ENCODE assay signal across 17 cellular contexts in the genomic region with DNA sequence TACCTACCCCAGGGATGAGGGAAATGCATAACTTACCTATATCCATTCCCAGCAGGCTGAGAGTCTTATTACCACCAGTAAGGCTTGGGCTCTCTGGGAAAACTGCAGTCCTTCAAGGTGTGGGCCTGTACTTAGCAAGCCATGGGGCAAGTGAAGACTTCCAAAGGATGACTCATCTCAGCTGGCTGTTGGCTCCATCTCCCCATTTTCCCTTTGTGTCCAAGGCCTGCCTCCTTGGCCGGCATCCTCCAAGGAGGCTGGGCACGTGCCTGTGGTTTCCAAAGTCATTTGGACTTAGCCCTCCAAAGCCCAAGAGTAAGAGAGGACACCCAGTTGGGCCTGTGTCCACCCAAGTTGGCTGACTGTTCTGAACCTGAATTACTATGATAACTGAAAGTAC.
"Had no signal": no experiment of that assay in that cellular context is flagged by ENCODE, and none has a peak within 500 bp of the region (broad histone marks: within the 10 kb centered on the region; RNA-seq: fewer than 3 reads in every experiment).

No MANE protein-coding gene starts in this region.

- H3K36me3 ChIP-seq: sigmoid colon, upper lobe of left lung had no signal

- ATAC-seq: activated CD8-positive, alpha-beta memory T cell treated with anti-CD3 and anti-CD28 coated beads, Interleukin-2, amount 10 ng/mL, durations not matched to agents 7 days and 5 days; left colon; psoas muscle had no signal

- H3K27ac ChIP-seq: epithelial cell of prostate, psoas muscle, sigmoid colon had no signal

- DNase-seq: activated CD4-positive, alpha-beta T cell treated with anti-CD3 and anti-CD28 coated beads for 1 hour; activated CD4-positive, alpha-beta T cell treated with anti-CD3 and anti-CD28 coated beads, Interleukin-2, amount 50 U/mL, for 48 hours; activated CD8-positive, alpha-beta memory T cell treated with anti-CD3 and anti-CD28 coated beads, Interleukin-2, amount 10 ng/mL, durations not matched to agents 7 days and 5 days; activated gamma-delta T cell; activated naive CD8-positive, alpha-beta T cell treated with anti-CD3 and anti-CD28 coated beads for 36 hours; activated T-cell treated with anti-CD3 and anti-CD28 coated beads, Interleukin-2, amount 50 U/mL, for 24 hours; effector memory CD4-positive, alpha-beta T cell; left colon; sigmoid colon; stimulated activated CD4-positive, alpha-beta T cell treated with anti-CD3 and anti-CD28 coated beads, Interleukin-12 subunit alpha, Interleukin-12 subunit beta, amount 100 ng/mL, for 4 hours; stimulated activated naive CD4-positive, alpha-beta T cell treated with Interleukin-2 at 50 U/mL for 16 hours; T-helper 9 cell had no signal

- H3K9me3 ChIP-seq: psoas muscle, sigmoid colon, upper lobe of left lung had no signal

- H3K27me3 ChIP-seq: sigmoid colon, upper lobe of left lung had no signal

- H3K4me3 Mint-ChIP-seq: activated CD8-positive, alpha-beta memory T cell treated with anti-CD3 and anti-CD28 coated beads, Interleukin-2, amount 10 ng/mL, durations not matched to agents 7 days and 5 days; activated naive CD8-positive, alpha-beta T cell treated with anti-CD3 and anti-CD28 coated beads for 36 hours; activated T-cell treated with anti-CD3 and anti-CD28 coated beads, Interleukin-2, amount 50 U/mL, for 24 hours; central memory CD8-positive, alpha-beta T cell; nephron had no signal

- H3K4me1 ChIP-seq: psoas muscle had no signal

- H3K27ac Mint-ChIP-seq: activated CD8-positive, alpha-beta memory T cell treated with anti-CD3 and anti-CD28 coated beads, Interleukin-2, amount 10 ng/mL, durations not matched to agents 7 days and 5 days; activated naive CD8-positive, alpha-beta T cell treated with anti-CD3 and anti-CD28 coated beads for 36 hours; activated T-cell treated with anti-CD3 and anti-CD28 coated beads, Interleukin-2, amount 50 U/mL, for 24 hours; nephron had no signal

- H3K4me3 ChIP-seq: psoas muscle, sigmoid colon, upper lobe of left lung had no signal

- H3K9me3 Mint-ChIP-seq: activated naive CD8-positive, alpha-beta T cell treated with anti-CD3 and anti-CD28 coated beads for 36 hours; activated T-cell treated with anti-CD3 and anti-CD28 coated beads, Interleukin-2, amount 50 U/mL, for 24 hours; central memory CD8-positive, alpha-beta T cell had no signal

- H3K4me1 Mint-ChIP-seq: activated CD8-positive, alpha-beta memory T cell treated with anti-CD3 and anti-CD28 coated beads, Interleukin-2, amount 10 ng/mL, durations not matched to agents 7 days and 5 days; activated naive CD8-positive, alpha-beta T cell treated with anti-CD3 and anti-CD28 coated beads for 36 hours; central memory CD8-positive, alpha-beta T cell had no signal
